ENCODE assay signal across 19 cellular contexts in genomic region chr11:124841186-124841585, GRCh38. TPM values are rescaled to one million over a fixed set of nuclear protein-coding genes. Genes with fewer than 3 reads are reported as not detected.
DNase-seq lines count a peak whose midpoint lies in the region; ATAC-seq and TF ChIP-seq lines count a peak whose summit lies in the region.
"Had no signal": no experiment of that assay in that cellular context is flagged by ENCODE, and none has a peak within 500 bp of the region (broad histone marks: within the 10 kb centered on the region; RNA-seq: fewer than 3 reads in every experiment).

No MANE protein-coding gene starts in this region.

- CTCF ChIA-PET in PC-3 (lab: Charles Lee) = interaction anchor here (0.6 kb wide), 1 partner anchor 172 kb away, joined by 4 read pairs; no protein-coding TSS in a partner anchor
- CTCF ChIA-PET in A673 (lab: Charles Lee) = no interaction called here

- H3K79me2 ChIP-seq in PC-3 (ENCODE audit: low read length) = no peaks in the 10 kb centered on the region
- H3K79me2 ChIP-seq in hepatocyte = no peaks in the 10 kb centered on the region

- BruUV-seq in PC-3 (replicated peaks; lab: Mats Ljungman, UMichigan) (no TSS peak), A673 (replicated peaks; lab: Mats Ljungman, UMichigan) (no TSS peak)

- H3K9me2 ChIP-seq in PC-3 (replicated peaks; ENCODE audit: low read length) (no peaks in the 10 kb centered on the region), hepatocyte (replicated peaks; ENCODE audit: insufficient read depth) (no peaks in the 10 kb centered on the region)

- no peak overlapping the region for H3K9ac ChIP-seq in PC-3 (ENCODE audit: low read length)

- no peaks in the 10 kb centered on the region for H3K36me3 ChIP-seq in PC-3 (ENCODE audit: low read depth, low read length)
- H3K36me3 ChIP-seq in A673 (ENCODE audit: insufficient read depth, low read length, poor library complexity, severe bottlenecking) = no peaks in the 10 kb centered on the region
- H3K36me3 ChIP-seq in hepatocyte (replicated peaks; ENCODE audit: insufficient read depth, low read depth) = no peaks in the 10 kb centered on the region

- H4K20me1 ChIP-seq in PC-3 (ENCODE audit: low read length) (no peaks in the 10 kb centered on the region), hepatocyte (ENCODE audit: insufficient read depth, poor library complexity, severe bottlenecking) (no peaks in the 10 kb centered on the region)

- POLR2A ChIA-PET in PC-3 (lab: Charles Lee; ENCODE audit: unreplicated experiment) = interaction anchor here (0.7 kb wide), 1 partner anchor 605 kb away, joined by 4 read pairs; no protein-coding TSS in a partner anchor
- POLR2A ChIA-PET in A673 (lab: Charles Lee; ENCODE audit: low non-redundant PET) = no interaction called here

- H3K4me3 ChIP-seq in PC-3 (ENCODE audit: low read length) (no peak overlapping the region), epithelial cell of esophagus (ENCODE audit: low read length) (no peak overlapping the region), A673 (ENCODE audit: low read depth, low read length, poor library complexity, severe bottlenecking) (no peak overlapping the region), hepatocyte (no peak overlapping the region)

- H3K27me3 ChIP-seq in PC-3 (ENCODE audit: low read length) (peaks cover 73% of the 10 kb centered on the region), A673 (replicated peaks; ENCODE audit: insufficient read depth, low read depth, low read length, poor library complexity) (peaks cover 80% of the 10 kb centered on the region), hepatocyte (peaks cover 86% of the 10 kb centered on the region)

- H3K4me1 ChIP-seq in PC-3 (ENCODE audit: insufficient read depth, low read length) (peaks cover 26% of the 10 kb centered on the region), A673 (ENCODE audit: insufficient read depth, low read length, poor library complexity, severe bottlenecking) (peaks cover 32% of the 10 kb centered on the region), hepatocyte (ENCODE audit: insufficient read depth) (peaks cover 22% of the 10 kb centered on the region)

- WGBS in hepatocyte (ENCODE audit: low lambda C conversion rate, missing lambda C conversion rate) = 48% methylated on average over 3 of the region's 3 CpGs

- intact Hi-C loops in PC-3 (cut with micrococcal nuclease) = loop anchor here (1.0 kb wide), 1 partner anchor 25 kb away; no protein-coding TSS in a partner anchor
- intact Hi-C loops in A673 (cut with micrococcal nuclease; ENCODE audit: unreplicated experiment) = no loop called here

- H2AFZ ChIP-seq in PC-3 (ENCODE audit: low read length) (no peak overlapping the region), hepatocyte (no peak overlapping the region)

- H3K9me3 ChIP-seq in PC-3 (ENCODE audit: low read length) (no peaks in the 10 kb centered on the region), A673 (ENCODE audit: low read depth, low read length, poor library complexity, severe bottlenecking) (no peaks in the 10 kb centered on the region), hepatocyte (ENCODE audit: low read depth) (no peaks in the 10 kb centered on the region)

- DNase-seq in ELR (ENCODE audit: low read depth) (peak; percentile 32), PC-3 (peak; percentile 64), epithelial cell of esophagus (ENCODE audit: low read depth) (peak; percentile 63), renal cortical epithelial cell (ENCODE audit: low read depth) (peak; percentile 13), A673 (ENCODE audit: low spot score) (no peak), hepatocyte (ENCODE audit: low spot score) (no peak)
- DNase-seq in stimulated activated naive CD4-positive, alpha-beta T cell (lab: John Stamatoyannopoulos, UW) = no peak
- DNase-seq: DMS 273 treated with DMSO at 0.1 percent for 48 hours, DND-41, GF-D8, GOT3, Karpas-422, MM.1S, NCI-H1092, NCI-H146, NCI-H510A, NCI-H774 had no signal

- no peak overlapping the region for H3K27ac ChIP-seq in PC-3 (ENCODE audit: low read length)
- no peak overlapping the region for H3K27ac ChIP-seq in A673 (ENCODE audit: low read depth, low read length, poor library complexity, severe bottlenecking)
- H3K27ac ChIP-seq in hepatocyte = no peak overlapping the region

- no peak for TF ChIP-seq CTCF in PC-3 (conservative IDR thresholded peaks at IDR 0.05; ENCODE audit: low read depth, low read length)
- no peak for TF ChIP-seq CTCF in epithelial cell of esophagus (IDR thresholded peaks at IDR 0.05; ENCODE audit: insufficient read depth, low read depth, low read length, missing control alignments)
- TF ChIP-seq CTCF in A673 (conservative IDR thresholded peaks at IDR 0.05; ENCODE audit: low read depth, low read length) = no peak
- no peak for TF ChIP-seq CTCF in hepatocyte (IDR thresholded peaks at IDR 0.05; ENCODE audit: poor library complexity)

- 0 out of 2 replicates have a peak, but pooled peaks have one; percentile 3 for ATAC-seq in PC-3

- no peaks in the 10 kb centered on the region for H3F3A ChIP-seq in PC-3 (ENCODE audit: low read length, unreplicated experiment)

- H3K4me2 ChIP-seq in PC-3 (ENCODE audit: low read length) (no peak overlapping the region), hepatocyte (no peak overlapping the region)

RNA-seq across cellular contexts. Expression of gene ROBO3, which starts 24.0 kb away (rescaled TPM):
- total RNA-seq in PC-3 (2014; rRNA removed) (18.5 and 26.6 TPM in 2 replicates), renal cortical epithelial cell (7.3 and 12.2 TPM in 2 replicates), A673 (2021) (2.3 and 5.1 TPM in 2 replicates), hepatocyte (3.7 and 5.0 TPM in 2 replicates)
- 10.4 and 11.0 TPM in 2 replicates for polyA plus RNA-seq in hepatocyte
- polyA plus RNA-seq: IgD-negative memory B cell had no signal

RNA-seq across cellular contexts. Expression of gene MSANTD2, which starts 41.0 kb away (rescaled TPM):
- total RNA-seq in PC-3 (2014; rRNA removed) (29.5 and 32.6 TPM in 2 replicates), renal cortical epithelial cell (3.5 and 10.8 TPM in 2 replicates), A673 (2021) (31.4 and 33.3 TPM in 2 replicates), hepatocyte (14.9 and 18.3 TPM in 2 replicates)
- polyA plus RNA-seq in hepatocyte = 10.8 and 11.2 TPM in 2 replicates

RNA-seq across cellular contexts. Expression of gene ROBO4, which starts 56.5 kb away (rescaled TPM):
- total RNA-seq in PC-3 (2014; rRNA removed) (1.6 and 9.7 TPM in 2 replicates), renal cortical epithelial cell (0.85 and 4.2 TPM in 2 replicates), A673 (2021) (not detected in 2 replicates), hepatocyte (0.48 and 2.0 TPM in 2 replicates)
- 0.28 TPM in 1 of 2 replicates, not detected in the other for polyA plus RNA-seq in hepatocyte
- total RNA-seq: OCI-LY7 had no signal
- polyA plus RNA-seq: IgD-negative memory B cell had no signal

Comparison
In these comparisons a context has a peak if more than half of its experiments do, and no peak if none do; other contexts are left out.
1. DNase-seq: peak in ELR (single experiment), PC-3 (single experiment), epithelial cell of esophagus (single experiment) and renal cortical epithelial cell (single experiment); none in stimulated activated naive CD4-positive, alpha-beta T cell (0 of 6), A673 (single experiment) and hepatocyte (single experiment).